Comparison of ENCODE assay signal across 8 cellular contexts in genomic region chr7:93146465-93147127, GRCh38. TPM values are rescaled to one million over a fixed set of nuclear protein-coding genes. Genes with fewer than 3 reads are reported as not detected.
A peak's percentile ranks its signal among the peaks of the same experiment; 100 is the strongest.
DNase-seq lines count a peak whose midpoint lies in the region; ATAC-seq, FAIRE-seq and TF ChIP-seq lines count a peak whose summit lies in the region.

No MANE protein-coding gene starts in this region.

- ATAC-seq in A549 (no peak), GM19328 (IDR thresholded peaks at IDR 0.05; ENCODE audit: unreplicated experiment) (peak; percentile 23)
- peak; percentile 61 to 64 for ATAC-seq in stimulated activated naive B cell treated with anti-CD40 and anti-IgM and Interleukin-4, amounts not matched to agents 10 μg/mL and 1 μg/mL and 100 μg/mL, for 72 hours (replicated peaks)

- H3K36me3 Mint-ChIP-seq in stimulated activated naive B cell treated with anti-CD40 and anti-IgM and Interleukin-4, amounts not matched to agents 10 μg/mL and 1 μg/mL and 100 μg/mL, for 72 hours = peaks cover 6 to 19% of the 10 kb centered on the region in 2 donors

- no peaks in the 10 kb centered on the region for H3K36me3 ChIP-seq in MG63

- TF ChIP-seq POLR2A in A549 (IDR thresholded peaks at IDR 0.05; ENCODE audit: low read length) = no peak

- H3K27ac ChIP-seq in A549 = peak overlapping the region in 1 of 2 experiments; percentile 37; a peak in 3 of 6 replicates
- no peak overlapping the region for H3K27ac ChIP-seq in caudate nucleus (ENCODE audit: low read depth, low read length)

- no peak for FAIRE-seq in A549 (lab: Jason Lieb, UNC)

- no peak for TF ChIP-seq EP300 in A549 (IDR thresholded peaks at IDR 0.05)

- peak overlapping the region; percentile 91 for H3K27ac Mint-ChIP-seq in stimulated activated naive B cell treated with anti-CD40 and anti-IgM and Interleukin-4, amounts not matched to agents 10 μg/mL and 1 μg/mL and 100 μg/mL, for 72 hours

- DNase-seq in A549 (ENCODE audit: low read depth in 1 of 2, low spot score in 1 of 2) (no peak), MG63 (no peak), epithelial cell of proximal tubule (ENCODE audit: low read depth) (no peak), caudate nucleus (lab: John Stamatoyannopoulos, UW) (no peak), NCI-H146 treated with DMSO at 0.1 percent for 48 hours (lab: John Stamatoyannopoulos, UW; ENCODE audit: unreplicated experiment) (no peak), NCI-H446 (lab: John Stamatoyannopoulos, UW) (no peak)
- no peak for DNase-seq in stimulated activated naive B cell treated with anti-CD40 and anti-IgM and Interleukin-4, amounts not matched to agents 10 μg/mL and 1 μg/mL and 100 μg/mL, for 72 hours

- no peak overlapping the region for H3K4me3 ChIP-seq in A549
- H3K4me3 ChIP-seq in MG63 = peak overlapping the region; percentile 43
- peak overlapping the region; percentile 54 for H3K4me3 ChIP-seq in epithelial cell of proximal tubule (ENCODE audit: low read depth, low read length)

- no peaks in the 10 kb centered on the region for H3K9me3 Mint-ChIP-seq in stimulated activated naive B cell treated with anti-CD40 and anti-IgM and Interleukin-4, amounts not matched to agents 10 μg/mL and 1 μg/mL and 100 μg/mL, for 72 hours

- no peaks in the 10 kb centered on the region for H3K27me3 Mint-ChIP-seq in stimulated activated naive B cell treated with anti-CD40 and anti-IgM and Interleukin-4, amounts not matched to agents 10 μg/mL and 1 μg/mL and 100 μg/mL, for 72 hours

- CTCF ChIA-PET in A549 (lab: Yijun Ruan, JAX) = no interaction called here

- H3K4me1 Mint-ChIP-seq in stimulated activated naive B cell treated with anti-CD40 and anti-IgM and Interleukin-4, amounts not matched to agents 10 μg/mL and 1 μg/mL and 100 μg/mL, for 72 hours = peaks cover 19 to 43% of the 10 kb centered on the region in 2 donors

- WGBS in A549 (ENCODE audit: missing lambda C conversion rate) = 89% methylated on average over 5 of the region's 5 CpGs

- no peak for TF ChIP-seq CTCF in A549 (IDR thresholded peaks at IDR 0.05)
- no peak for TF ChIP-seq CTCF in epithelial cell of proximal tubule (conservative IDR thresholded peaks at IDR 0.05; ENCODE audit: low read depth, low read length)

- POLR2A ChIA-PET in A549 (lab: Yijun Ruan, JAX) = no interaction called here

- H3K4me3 Mint-ChIP-seq in stimulated activated naive B cell treated with anti-CD40 and anti-IgM and Interleukin-4, amounts not matched to agents 10 μg/mL and 1 μg/mL and 100 μg/mL, for 72 hours = peak overlapping the region; percentile 85

- no peak for TF ChIP-seq RAD21 in A549 (conservative IDR thresholded peaks at IDR 0.05 in 1 of 2, IDR thresholded peaks at IDR 0.05 in 1 of 2)

- peak overlapping the region; percentile 79; the same call in 2 of the 3 replicates for H3K4me2 ChIP-seq in A549

- H3K4me1 ChIP-seq in A549 = peaks cover 30% of the 10 kb centered on the region

- H3K27me3 ChIP-seq in MG63 = no peaks in the 10 kb centered on the region

- H3K9me3 ChIP-seq in A549 = no peaks in the 10 kb centered on the region
- no peaks in the 10 kb centered on the region for H3K9me3 ChIP-seq in MG63

TF ChIP-seq in A549, 52 proteins besides CTCF, POLR2A, EP300 and RAD21:
- no peak for TF ChIP-seq CHD4 (IDR thresholded peaks at IDR 0.05; ENCODE audit: borderline replicate concordance)
- 0 out of 2 replicates have a peak, but pooled peaks have one; percentile 8 for TF ChIP-seq NFE2L2 (conservative IDR thresholded peaks at IDR 0.05; ENCODE audit: low read length)

RNA-seq across cellular contexts. Expression of gene SAMD9L, which starts 1.6 kb away (rescaled TPM):
- polyA plus RNA-seq in A549 (2011; rRNA removed) (1.4 and 1.5 TPM in 2 replicates), A549 (2017; fragmentation: RNase III; extraction: RNeasy Plus Mini Kit Qiagen cat#74134 plus additional on column Dnase treatment) (0.44 to 0.70 TPM (median 0.56 TPM) in 3 replicates)
- 0.05 and 0.07 TPM in 2 replicates for polyA plus RNA-seq in A549 (2012; cell fraction: cytosol; rRNA removed)
- 0.06 and 0.10 TPM in 2 replicates for polyA plus RNA-seq in A549 (2012; cell fraction: nucleus; rRNA removed)
- polyA minus RNA-seq in A549 (2011; rRNA and poly(A)+ RNA removed) = 0.49 and 0.54 TPM in 2 replicates
- 3.8 and 28.8 TPM in 2 replicates for total RNA-seq in MG63 (2014; rRNA removed; shearing (Covaris generic); ENCODE audit: low replicate concordance)
- total RNA-seq in epithelial cell of proximal tubule = 0.07 and 0.69 TPM in 2 replicates

RNA-seq across cellular contexts. Expression of gene SAMD9, which starts 28.8 kb away (rescaled TPM):
- polyA plus RNA-seq in A549 (2011; rRNA removed) (4.1 and 5.6 TPM in 2 replicates), A549 (2017; fragmentation: RNase III; extraction: RNeasy Plus Mini Kit Qiagen cat#74134 plus additional on column Dnase treatment) (3.9 to 5.0 TPM (median 4.7 TPM) in 3 replicates)
- 0.25 and 0.32 TPM in 2 replicates for polyA plus RNA-seq in A549 (2012; cell fraction: cytosol; rRNA removed)
- 0.18 and 0.28 TPM in 2 replicates for polyA plus RNA-seq in A549 (2012; cell fraction: nucleus; rRNA removed)
- polyA minus RNA-seq in A549 (2011; rRNA and poly(A)+ RNA removed) = 1.8 and 2.7 TPM in 2 replicates
- 3.8 and 14.6 TPM in 2 replicates for total RNA-seq in MG63 (2014; rRNA removed; shearing (Covaris generic); ENCODE audit: low replicate concordance)
- total RNA-seq in epithelial cell of proximal tubule = 0.87 and 1.7 TPM in 2 replicates

Comparison
In these comparisons a context has a peak if more than half of its experiments do, and no peak if none do; other contexts are left out.
1. ATAC-seq: peak in GM19328 (single experiment) and stimulated activated naive B cell treated with anti-CD40 and anti-IgM and Interleukin-4, amounts not matched to agents 10 μg/mL and 1 μg/mL and 100 μg/mL, for 72 hours (2 of 2); none in A549 (0 of 2).